Comparison of ENCODE assay signal across 8 cellular contexts in genomic region chrX:24054182-24055042, GRCh38. TPM values are rescaled to one million over a fixed set of nuclear protein-coding genes. Genes with fewer than 3 reads are reported as not detected.
DNase-seq lines count a peak whose midpoint lies in the region; ATAC-seq and TF ChIP-seq lines count a peak whose summit lies in the region.

EIF2S3 (plus strand) TSS chrX:24054956; CDS start chrX:24054969, 13 bp downstream.

- peaks cover 0 to 11% (median 0%) of the 10 kb centered on the region in 9 donors for H3K4me1 ChIP-seq in heart right ventricle

- H3K27ac ChIP-seq in heart right ventricle = peak within 1 kb of the TSS; percentile 83 to 96 (median 92)

- H3K36me3 ChIP-seq in heart right ventricle = peaks cover 0 to 22% (median 0%) of the 10 kb centered on the region in 9 donors

- peak; percentile 92 for DNase-seq in NCI-H1694 (lab: John Stamatoyannopoulos, UW)
- peak; percentile 90 for DNase-seq in amniotic stem cell (lab: John Stamatoyannopoulos, UW)
- DNase-seq in heart right ventricle = peak; percentile 80 to 88
- peak; percentile 97 for DNase-seq in posterior vena cava (ENCODE audit: low spot score)
- peak; percentile 93 for DNase-seq in ureter (ENCODE audit: low spot score)

- H3K4me3 ChIP-seq in heart right ventricle = peak within 1 kb of the TSS in 4 of 10 donors; percentile 77 to 89 (median 84)

- TF ChIP-seq POLR2A in GM15510 (IDR thresholded peaks at IDR 0.05; ENCODE audit: borderline replicate concordance, extremely low read depth, insufficient read length) = peak; percentile 84

- no peaks in the 10 kb centered on the region for H3K9me3 ChIP-seq in heart right ventricle

- peak; percentile 35 to 83 (median 74) for TF ChIP-seq CTCF in heart right ventricle (IDR thresholded peaks at IDR 0.05)

- peaks cover 0 to 24% (median 0%) of the 10 kb centered on the region in 7 donors for H3K27me3 ChIP-seq in heart right ventricle

- intact Hi-C loops in T-helper 1 cell treated with Interleukin-12 subunit alpha and Interleukin-12 subunit beta and Interleukin-4 antibody, amounts not matched to agents 30 ng/mL and 1 ng/mL, for 36 hours (cut with micrococcal nuclease) = loop anchor here (1.0 to 10.0 kb wide), 12 partner anchors 28 to 640 kb away; partner anchors contain the start of genes ACOT9, APOO, POLA1 and PRDX4
- intact Hi-C loops in heart right ventricle (cut with DNase I) = loop anchor here in 6 of 10 donors (1.0 to 10.0 kb wide), 7 partner anchors 29 to 272 kb away; partner anchors contain the start of genes CXorf58 (in 6 of the 6), APOO (in 3 of the 6) and SAT1 (in 1 of the 6)
- intact Hi-C loops in posterior vena cava (cut with DNase I) = no loop called here

- WGBS in heart right ventricle, 2 donors = 0 to 1% methylated on average over 55 to 56 of the region's 57 CpGs

- ATAC-seq in HG02884 (IDR thresholded peaks at IDR 0.05; ENCODE audit: unreplicated experiment) (peak; percentile 89), heart right ventricle (peak; percentile 96 to 99 (median 98))

RNA-seq across cellular contexts. Expression of gene EIF2S3, which starts in this region (rescaled TPM):
- total RNA-seq in T-helper 1 cell treated with Interleukin-12 subunit alpha and Interleukin-12 subunit beta and Interleukin-4 antibody, amounts not matched to agents 30 ng/mL and 1 ng/mL, for 36 hours = 180 and 183 TPM in 2 replicates
- total RNA-seq in heart right ventricle (100 to 1,000 TPM in 1 of 10 donors, 10 to 100 TPM in 9; 68.7 to 104 (median 80.6) TPM), posterior vena cava (100 to 1,000 TPM; 114 to 122 TPM), ureter (215 TPM)
- 10 to 100 TPM; 28.4 to 38.6 TPM for polyA plus RNA-seq in heart right ventricle

Comparison
In these comparisons a context has a peak if more than half of its experiments do, and no peak if none do; other contexts are left out.
1. intact Hi-C loops: an anchor here in T-helper 1 cell treated with Interleukin-12 subunit alpha and Interleukin-12 subunit beta and Interleukin-4 antibody, amounts not matched to agents 30 ng/mL and 1 ng/mL, for 36 hours (1.0 to 10.0 kb wide) and heart right ventricle (1.0 to 10.0 kb wide); none called in posterior vena cava.